In genomic region chr15:67504796-67505195, GRCh38 we compare ENCODE assay signal across 26 cellular contexts. TPM values are rescaled to one million over a fixed set of nuclear protein-coding genes. Genes with fewer than 3 reads are reported as not detected.
DNase-seq lines count a peak whose midpoint lies in the region; ATAC-seq and TF ChIP-seq lines count a peak whose summit lies in the region.
"Had no signal": no experiment of that assay in that cellular context is flagged by ENCODE, and none has a peak within 500 bp of the region (broad histone marks: within the 10 kb centered on the region; RNA-seq: fewer than 3 reads in every experiment).

No MANE protein-coding gene starts in this region.

- POLR2A ChIA-PET in MCF 10A (lab: Yijun Ruan, JAX): interaction anchor here (1.7 to 4.9 kb wide), 2 partner anchors 15 to 37 kb away, joined by 6 to 46 read pairs; partner anchors contain the start of genes C15orf61 and MAP2K5

- H3K27me3 ChIP-seq in breast epithelium: no peaks in the 10 kb centered on the region
- H3K27me3 ChIP-seq: brain microvascular endothelial cell, foreskin keratinocyte had no signal

- no peak for TF ChIP-seq CTCF in MCF 10A (IDR thresholded peaks at IDR 0.05; ENCODE audit: unreplicated experiment)
- no peak for TF ChIP-seq CTCF in breast epithelium (IDR thresholded peaks at IDR 0.05)
- TF ChIP-seq CTCF in fibroblast of mammary gland (conservative IDR thresholded peaks at IDR 0.05; ENCODE audit: control insufficient read depth, insufficient read depth, low read depth, low read length): no peak
- no peak for TF ChIP-seq CTCF in progenitor cell of endocrine pancreas (IDR thresholded peaks at IDR 0.05; ENCODE audit: unreplicated experiment)

- H3K27me3 Mint-ChIP-seq in MCF 10A (ENCODE audit: insufficient read depth, unreplicated experiment): no peaks in the 10 kb centered on the region
- no peaks in the 10 kb centered on the region for H3K27me3 Mint-ChIP-seq in progenitor cell of endocrine pancreas
- H3K27me3 Mint-ChIP-seq: activated naive CD8-positive, alpha-beta T cell treated with anti-CD3 and anti-CD28 coated beads, Interleukin-2, amount 10 ng/mL, durations not matched to agents 7 days and 5 days; stimulated activated naive CD8-positive, alpha-beta T cell treated with anti-CD3 and anti-CD28 coated beads, Interleukin-15, amount 100 ng/mL, for 72 hours had no signal

- no peaks in the 10 kb centered on the region for H3K36me3 ChIP-seq in breast epithelium
- H3K36me3 ChIP-seq: brain microvascular endothelial cell had no signal

- no peak overlapping the region for H3K27ac ChIP-seq in breast epithelium
- H3K27ac ChIP-seq: brain microvascular endothelial cell, C4-2B, coronary artery, foreskin keratinocyte had no signal

- TF ChIP-seq POLR2A in breast epithelium (IDR thresholded peaks at IDR 0.05): no peak

- no peak overlapping the region for H3K4me3 ChIP-seq in breast epithelium
- H3K4me3 ChIP-seq in fibroblast of mammary gland (ENCODE audit: control insufficient read depth, low read depth, low read length): no peak overlapping the region
- H3K4me3 ChIP-seq: coronary artery, GM12878, lung had no signal

- intact Hi-C loops in MCF 10A (cut with micrococcal nuclease): no loop called here
- intact Hi-C loops in breast epithelium (cut with DNase I; ENCODE audit: low total_unique reads): no loop called here
- intact Hi-C loops in left ventricle myocardium superior (cut with micrococcal nuclease): no loop called here

- H3K4me1 Mint-ChIP-seq in MCF 10A (ENCODE audit: insufficient read depth, unreplicated experiment): peaks cover 24% of the 10 kb centered on the region
- peaks cover 17% of the 10 kb centered on the region for H3K4me1 Mint-ChIP-seq in progenitor cell of endocrine pancreas (ENCODE audit: low read depth)
- H3K4me1 Mint-ChIP-seq: stimulated activated naive CD8-positive, alpha-beta T cell treated with anti-CD3 and anti-CD28 coated beads, Interleukin-15, amount 100 ng/mL, for 72 hours had no signal

- H3K27ac Mint-ChIP-seq in MCF 10A (ENCODE audit: low read depth, unreplicated experiment) (peak overlapping the region; percentile 61), progenitor cell of endocrine pancreas (no peak overlapping the region)
- H3K27ac Mint-ChIP-seq: activated CD4-positive, alpha-beta T cell treated with anti-CD3 and anti-CD28 coated beads, Interleukin-2, amount 10 ng/mL, durations not matched to agents 24 days and 14 days; activated naive CD8-positive, alpha-beta T cell treated with anti-CD3 and anti-CD28 coated beads, Interleukin-2, amount 10 ng/mL, durations not matched to agents 7 days and 5 days; activated T-helper 2 cell treated with anti-CD3 and anti-CD28 coated beads, Interferon-gamma antibody, Interleukin-2, Interleukin-4, amounts not matched to agents 10 μg/mL and 5 μg/mL and 100 μg/mL, durations not matched to agents 14 hours and 24 hours and 36 hours; stimulated activated naive CD8-positive, alpha-beta T cell treated with anti-CD3 and anti-CD28 coated beads, Interleukin-15, amount 100 ng/mL, for 72 hours had no signal

- H3K4me3 Mint-ChIP-seq in MCF 10A (ENCODE audit: unreplicated experiment) (no peak overlapping the region), progenitor cell of endocrine pancreas (ENCODE audit: low read depth) (no peak overlapping the region)
- H3K4me3 Mint-ChIP-seq: activated CD4-positive, alpha-beta T cell treated with anti-CD3 and anti-CD28 coated beads, Interleukin-2, amount 10 ng/mL, durations not matched to agents 24 days and 14 days; activated naive CD8-positive, alpha-beta T cell treated with anti-CD3 and anti-CD28 coated beads, Interleukin-2, amount 10 ng/mL, durations not matched to agents 7 days and 5 days; stimulated activated naive CD8-positive, alpha-beta T cell treated with anti-CD3 and anti-CD28 coated beads, Interleukin-15, amount 100 ng/mL, for 72 hours had no signal

- no peaks in the 10 kb centered on the region for H3K36me3 Mint-ChIP-seq in MCF 10A (ENCODE audit: insufficient read depth, unreplicated experiment)
- H3K36me3 Mint-ChIP-seq in progenitor cell of endocrine pancreas (ENCODE audit: insufficient read depth): no peaks in the 10 kb centered on the region

- ATAC-seq in HG02973 (IDR thresholded peaks at IDR 0.05; ENCODE audit: unreplicated experiment): no peak
- no peak for ATAC-seq in left ventricle myocardium superior
- ATAC-seq in GM21360 (IDR thresholded peaks at IDR 0.05; ENCODE audit: unreplicated experiment): no peak
- ATAC-seq: foreskin keratinocyte; GM12878; stimulated activated naive CD8-positive, alpha-beta T cell treated with anti-CD3 and anti-CD28 coated beads, Interleukin-15, amount 100 ng/mL, for 72 hours had no signal

- no TSS peak for BruUV-seq in MCF 10A (replicated peaks; lab: Mats Ljungman, UMichigan)

- no peaks in the 10 kb centered on the region for H3K9me3 ChIP-seq in breast epithelium

- CTCF ChIA-PET in MCF 10A (lab: Yijun Ruan, JAX): interaction anchor here (1.1 kb wide), 1 partner anchor 72 kb away, joined by 4 read pairs; no protein-coding TSS in a partner anchor

- no peaks in the 10 kb centered on the region for H3K4me1 ChIP-seq in breast epithelium
- H3K4me1 ChIP-seq: foreskin keratinocyte had no signal

- peak; percentile 48 for DNase-seq in MCF 10A (ENCODE audit: unreplicated experiment)
- DNase-seq in breast epithelium (ENCODE audit: low spot score in 2 of 2): no peak
- peak; percentile 28 for DNase-seq in NCI-H69 (lab: John Stamatoyannopoulos, UW)
- peak; percentile 73 for DNase-seq in fibroblast of mammary gland (ENCODE audit: low read depth)
- DNase-seq in left ventricle myocardium superior: no peak
- DNase-seq in progenitor cell of endocrine pancreas (ENCODE audit: low spot score, unreplicated experiment): no peak
- DNase-seq: 8988T; activated CD4-positive, alpha-beta T cell treated with anti-CD3 and anti-CD28 coated beads, Interleukin-2, amount 10 ng/mL, durations not matched to agents 24 days and 14 days; activated naive CD8-positive, alpha-beta T cell treated with anti-CD3 and anti-CD28 coated beads, Interleukin-2, amount 10 ng/mL, durations not matched to agents 7 days and 5 days; brain microvascular endothelial cell; foreskin keratinocyte; hypothalamus; NCI-H1436; OCI-M1; SIG-M5; stimulated activated CD4-positive, alpha-beta T cell treated with anti-CD3 and anti-CD28 coated beads, Interleukin-4, amount 100 ng/mL, for 1 hour; stimulated activated naive CD8-positive, alpha-beta T cell treated with anti-CD3 and anti-CD28 coated beads, Interleukin-15, amount 100 ng/mL, for 72 hours; T-helper 1 cell; trophoblast cell had no signal

- no peaks in the 10 kb centered on the region for H3K9me3 Mint-ChIP-seq in MCF 10A (ENCODE audit: unreplicated experiment)
- no peaks in the 10 kb centered on the region for H3K9me3 Mint-ChIP-seq in progenitor cell of endocrine pancreas (ENCODE audit: low read depth)
- H3K9me3 Mint-ChIP-seq: activated CD4-positive, alpha-beta T cell treated with anti-CD3 and anti-CD28 coated beads, Interleukin-2, amount 10 ng/mL, durations not matched to agents 24 days and 14 days; activated naive CD8-positive, alpha-beta T cell treated with anti-CD3 and anti-CD28 coated beads, Interleukin-2, amount 10 ng/mL, durations not matched to agents 7 days and 5 days; activated T-helper 2 cell treated with anti-CD3 and anti-CD28 coated beads, Interferon-gamma antibody, Interleukin-2, Interleukin-4, amounts not matched to agents 10 μg/mL and 5 μg/mL and 100 μg/mL, durations not matched to agents 14 hours and 24 hours and 36 hours; stimulated activated naive CD8-positive, alpha-beta T cell treated with anti-CD3 and anti-CD28 coated beads, Interleukin-15, amount 100 ng/mL, for 72 hours had no signal

RNA-seq across cellular contexts. Expression of gene C15orf61, which starts 16.1 kb away (rescaled TPM):
- 7.9 and 10.5 TPM in 2 replicates for total RNA-seq in MCF 10A (2022)
- 10 to 100 TPM in 1 of 3 donors, 1 to 10 TPM in 2; 3.8 to 24.3 (median 4.6) TPM for total RNA-seq in breast epithelium
- 13.6 TPM for total RNA-seq in left ventricle myocardium superior
- total RNA-seq in progenitor cell of endocrine pancreas: 9.2 and 9.6 TPM in 2 replicates

RNA-seq across cellular contexts. Expression of gene MAP2K5, which starts 37.7 kb away (rescaled TPM):
- 24.4 and 29.0 TPM in 2 replicates for total RNA-seq in MCF 10A (2022)
- 10 to 100 TPM; 13.8 to 15.1 (median 14.0) TPM for total RNA-seq in breast epithelium
- total RNA-seq in left ventricle myocardium superior: 22.0 TPM
- 26.0 and 30.7 TPM in 2 replicates for total RNA-seq in progenitor cell of endocrine pancreas

Comparison
In these comparisons a context has a peak if more than half of its experiments do, and no peak if none do; other contexts are left out.
1. DNase-seq: peak in MCF 10A (single experiment), NCI-H69 (single experiment) and fibroblast of mammary gland (single experiment); none in breast epithelium (0 of 2), left ventricle myocardium superior (single experiment) and progenitor cell of endocrine pancreas (single experiment).